ENCODE assay signal across 8 cellular contexts in the genomic region with DNA sequence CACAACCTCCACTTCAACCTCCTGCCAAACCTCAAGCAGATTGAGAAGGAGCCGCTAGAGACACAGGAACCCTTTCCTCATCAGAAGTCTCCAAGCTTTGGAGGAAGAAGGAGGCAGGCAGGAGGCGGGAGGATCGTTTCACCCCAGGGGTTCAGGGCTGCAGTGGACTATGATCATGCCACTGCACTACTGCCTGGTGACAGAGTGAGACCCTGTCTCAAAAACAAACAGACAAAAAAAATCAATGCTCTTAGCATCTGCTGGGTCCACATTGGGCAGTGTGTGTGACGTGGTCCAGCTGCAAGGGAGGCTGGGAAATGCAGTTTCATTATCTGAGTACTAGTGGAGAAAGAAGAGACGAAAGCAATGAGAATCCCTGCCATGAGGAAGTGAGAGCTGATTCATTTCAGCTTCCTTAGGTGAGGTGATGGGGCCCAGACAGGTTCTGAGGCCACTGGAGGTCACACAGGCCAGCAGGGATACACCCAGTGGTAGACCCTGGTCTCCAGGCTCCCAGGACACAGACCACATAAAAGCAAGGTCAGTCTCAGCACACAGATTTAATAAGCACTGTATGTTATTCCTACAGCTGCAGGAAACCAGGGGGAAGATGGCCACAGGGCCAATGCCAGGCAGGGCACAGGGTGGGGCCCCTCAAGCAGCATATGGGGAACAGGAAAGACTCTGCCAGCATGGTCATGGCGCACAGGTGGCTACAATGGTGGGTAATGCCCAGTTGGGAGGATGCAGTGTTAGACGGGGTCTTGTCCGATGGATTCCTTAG. TPM values are rescaled to one million over a fixed set of nuclear protein-coding genes. Genes with fewer than 3 reads are reported as not detected.
A peak's percentile ranks its signal among the peaks of the same experiment; 100 is the strongest.
DNase-seq lines count a peak whose midpoint lies in the region; ATAC-seq lines count a peak whose summit lies in the region.

No MANE protein-coding gene starts in this region.

- peaks cover 32% of the 10 kb centered on the region for H3K4me1 Mint-ChIP-seq in activated CD4-positive, alpha-beta memory T cell treated with anti-CD3 and anti-CD28 coated beads, Interleukin-2, amount 10 ng/mL, durations not matched to agents 7 days and 5 days

- H3K4me3 Mint-ChIP-seq in activated CD4-positive, alpha-beta memory T cell treated with anti-CD3 and anti-CD28 coated beads, Interleukin-2, amount 10 ng/mL, durations not matched to agents 7 days and 5 days: no peak overlapping the region

- H3K9me3 Mint-ChIP-seq in activated CD4-positive, alpha-beta memory T cell treated with anti-CD3 and anti-CD28 coated beads, Interleukin-2, amount 10 ng/mL, durations not matched to agents 7 days and 5 days: no peaks in the 10 kb centered on the region

- H3K36me3 Mint-ChIP-seq in activated CD4-positive, alpha-beta memory T cell treated with anti-CD3 and anti-CD28 coated beads, Interleukin-2, amount 10 ng/mL, durations not matched to agents 7 days and 5 days (ENCODE audit: low read depth): peaks cover under 1% of the 10 kb centered on the region

- POLR2A ChIA-PET in activated CD4-positive, alpha-beta memory T cell treated with anti-CD3 and anti-CD28 coated beads, Interleukin-2, amount 10 ng/mL, durations not matched to agents 7 days and 5 days (lab: Charles Lee): interaction anchor here (0.8 to 1.9 kb wide), 4 partner anchors 10 to 161 kb away, joined by 3 to 6 read pairs (median 4); a partner anchor contains a TSS

- H3K27me3 Mint-ChIP-seq in activated CD4-positive, alpha-beta memory T cell treated with anti-CD3 and anti-CD28 coated beads, Interleukin-2, amount 10 ng/mL, durations not matched to agents 7 days and 5 days: peaks cover 56% of the 10 kb centered on the region

- DNase-seq in Daoy (ENCODE audit: low read depth) (peak; percentile 15), AG08395 (ENCODE audit: low spot score) (no peak), 8988T (no peak), NCI-H2081 (lab: John Stamatoyannopoulos, UW) (no peak), glomerular visceral epithelial cell (ENCODE audit: extremely low spot score) (no peak)
- DNase-seq in activated CD4-positive, alpha-beta memory T cell treated with anti-CD3 and anti-CD28 coated beads, Interleukin-2, amount 10 ng/mL, durations not matched to agents 7 days and 5 days: peak; percentile 59

- CTCF ChIA-PET in activated CD4-positive, alpha-beta memory T cell treated with anti-CD3 and anti-CD28 coated beads, Interleukin-2, amount 10 ng/mL, durations not matched to agents 7 days and 5 days (lab: Charles Lee): interaction anchor here (0.8 to 1.4 kb wide), 7 partner anchors 10 to 94 kb away, joined by 3 to 10 read pairs (median 3); no protein-coding TSS in a partner anchor

- ATAC-seq in GM19397 (IDR thresholded peaks at IDR 0.05; ENCODE audit: unreplicated experiment): peak; percentile 70
- peak; percentile 81 for ATAC-seq in HG03196 (IDR thresholded peaks at IDR 0.05; ENCODE audit: unreplicated experiment)

- peak overlapping the region; percentile 53 for H3K27ac Mint-ChIP-seq in activated CD4-positive, alpha-beta memory T cell treated with anti-CD3 and anti-CD28 coated beads, Interleukin-2, amount 10 ng/mL, durations not matched to agents 7 days and 5 days

RNA-seq across cellular contexts. Expression of a gene that starts 4.3 kb away (rescaled TPM):
- not detected in 2 replicates for total RNA-seq in Daoy (2014; rRNA removed; shearing (Covaris generic))
- not detected for total RNA-seq in activated CD4-positive, alpha-beta memory T cell treated with anti-CD3 and anti-CD28 coated beads, Interleukin-2, amount 10 ng/mL, durations not matched to agents 7 days and 5 days

RNA-seq across cellular contexts. Expression of a gene that starts 22.9 kb away (rescaled TPM):
- total RNA-seq in Daoy (2014; rRNA removed; shearing (Covaris generic)): not detected in 2 replicates
- not detected for total RNA-seq in activated CD4-positive, alpha-beta memory T cell treated with anti-CD3 and anti-CD28 coated beads, Interleukin-2, amount 10 ng/mL, durations not matched to agents 7 days and 5 days

RNA-seq across cellular contexts. Expression of a gene that starts 53.5 kb away (rescaled TPM):
- total RNA-seq in Daoy (2014; rRNA removed; shearing (Covaris generic)): not detected in 2 replicates
- total RNA-seq in activated CD4-positive, alpha-beta memory T cell treated with anti-CD3 and anti-CD28 coated beads, Interleukin-2, amount 10 ng/mL, durations not matched to agents 7 days and 5 days: under 1 TPM in 1 of 2 experiments, not detected in 1; 0.03 TPM

Comparison
In these comparisons a context has a peak if more than half of its experiments do, and no peak if none do; other contexts are left out.
1. DNase-seq: peak in Daoy (single experiment) and activated CD4-positive, alpha-beta memory T cell treated with anti-CD3 and anti-CD28 coated beads, Interleukin-2, amount 10 ng/mL, durations not matched to agents 7 days and 5 days (single experiment); none in AG08395 (single experiment), 8988T (single experiment), NCI-H2081 (0 of 2) and glomerular visceral epithelial cell (single experiment).